ENCODE assay signal across 8 cellular contexts in the genomic region with DNA sequence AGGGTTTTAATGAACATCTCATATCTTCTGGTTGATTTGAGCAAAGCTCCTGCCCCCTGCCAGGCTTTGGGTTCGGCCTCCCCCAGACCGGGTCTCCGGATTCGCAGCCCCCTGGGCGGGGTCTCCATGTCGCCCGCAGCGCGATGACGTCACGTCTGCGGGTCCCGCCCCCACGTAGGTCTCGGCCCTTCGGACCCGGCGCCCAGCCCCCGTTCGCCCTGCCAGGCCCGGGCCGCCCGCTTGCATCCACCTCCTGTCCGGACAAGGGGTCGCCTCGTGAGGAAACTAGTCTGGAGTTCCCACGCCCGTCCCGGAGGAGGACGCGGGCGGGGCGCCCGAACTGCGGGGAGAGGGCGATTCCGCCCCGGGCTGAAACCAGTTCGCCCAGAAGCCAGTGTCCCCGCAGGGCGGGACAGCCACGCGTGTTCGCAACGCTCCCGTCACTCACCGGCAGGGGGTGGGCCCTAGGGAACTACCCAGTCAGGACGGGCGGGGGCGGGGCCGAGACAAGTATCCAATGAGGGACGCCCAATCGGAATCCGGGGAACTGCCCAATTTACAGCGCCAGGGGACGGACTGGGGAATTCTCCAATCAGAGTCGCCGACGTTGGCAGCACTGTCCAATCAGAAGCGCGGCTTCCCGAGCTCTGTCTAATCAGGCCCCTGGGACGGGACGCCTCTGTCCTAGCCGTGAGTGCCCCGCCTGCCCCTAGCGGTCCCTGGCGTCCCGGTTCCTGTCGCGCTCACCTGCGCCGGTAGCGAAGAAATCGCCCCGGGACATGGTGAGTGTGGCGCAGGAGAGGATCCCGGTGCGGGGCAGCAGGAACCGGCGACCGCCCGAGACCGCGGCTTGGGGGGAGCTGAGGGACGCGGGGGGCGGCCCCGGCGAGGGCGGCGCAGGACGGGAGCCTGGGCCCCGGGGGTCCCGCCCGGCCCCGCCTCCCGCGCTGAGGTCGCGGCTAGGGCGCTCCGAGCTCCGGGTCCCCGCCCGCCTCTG.
DNase-seq lines count a peak whose midpoint lies in the region; ATAC-seq and FAIRE-seq lines count a peak whose summit lies in the region.

A gene (plus strand): TSS at position 682 of the 997 bp plus-strand sequence. CDS start 98 bp downstream, at position 780.

- peak; percentile 93 for ATAC-seq in GM19035 (IDR thresholded peaks at IDR 0.05; ENCODE audit: unreplicated experiment)
- peak; percentile 75 for ATAC-seq in HG03342 (IDR thresholded peaks at IDR 0.05; ENCODE audit: unreplicated experiment)

- FAIRE-seq in colon (lab: Jason Lieb, UNC), result peak; percentile 47

- DNase-seq in AML-193 (lab: John Stamatoyannopoulos, UW), result peak; percentile 86 to 87
- DNase-seq in NCI-H510A treated with DMSO at 0.1 percent for 48 hours (lab: John Stamatoyannopoulos, UW), result peak; percentile 87
- peak; percentile 99 for DNase-seq in activated CD4-positive, alpha-beta T cell treated with anti-CD3 and anti-CD28 coated beads for 48 hours
- peak; percentile 99 for DNase-seq in kidney tubule cell (ENCODE audit: low spot score)
- DNase-seq in stimulated activated CD4-positive, alpha-beta T cell treated with anti-CD3 and anti-CD28 coated beads, Interleukin-1b, Interleukin-23, amount 100 ng/mL, for 1 hour (ENCODE audit: low read depth in 2 of 2), result peak; percentile 95 to 97

Comparison
In these comparisons a context has a peak if more than half of its experiments do, and no peak if none do; other contexts are left out.
1. Peak in every context shown above with its lines: DNase-seq and ATAC-seq.